9 cellular contexts compared by ENCODE assay signal in genomic region chr9:136784249-136784996, GRCh38. TPM values are rescaled to one million over a fixed set of nuclear protein-coding genes. Genes with fewer than 3 reads are reported as not detected.
DNase-seq lines count a peak whose midpoint lies in the region; ATAC-seq and TF ChIP-seq lines count a peak whose summit lies in the region.
"Had no signal": no experiment of that assay in that cellular context is flagged by ENCODE, and none has a peak within 500 bp of the region (broad histone marks: within the 10 kb centered on the region; RNA-seq: fewer than 3 reads in every experiment).

No MANE protein-coding gene starts in this region.

- intact Hi-C loops in left ventricle myocardium superior (cut with micrococcal nuclease): no loop called here

- no peak for ATAC-seq in left ventricle myocardium superior
- no peak for ATAC-seq in upper lobe of left lung (ENCODE audit: low FRiP score in 2 of 2)
- ATAC-seq in HG03175 (IDR thresholded peaks at IDR 0.05; ENCODE audit: unreplicated experiment): no peak

- H3K27ac ChIP-seq in cardiac muscle cell: peak overlapping the region; percentile 90
- H3K27ac ChIP-seq in OCI-LY3 (ENCODE audit: low read length): no peak overlapping the region
- H3K27ac ChIP-seq in upper lobe of left lung: no peak overlapping the region

- 44 to 50% methylated on average over 9 of the region's 9 CpGs for WGBS in upper lobe of left lung, 2 donors

- H3K36me3 ChIP-seq in cardiac muscle cell (no peaks in the 10 kb centered on the region), OCI-LY3 (replicated peaks; ENCODE audit: low read depth, low read length) (no peaks in the 10 kb centered on the region), upper lobe of left lung (no peaks in the 10 kb centered on the region)

- no peak overlapping the region for H3K4me2 ChIP-seq in OCI-LY3 (ENCODE audit: low read length)

- H2AFZ ChIP-seq in OCI-LY3 (ENCODE audit: low read depth, low read length): no peak overlapping the region

- no peaks in the 10 kb centered on the region for H3K9me3 ChIP-seq in cardiac muscle cell (ENCODE audit: low read depth)
- H3K9me3 ChIP-seq in OCI-LY3 (ENCODE audit: insufficient read depth, low read length): no peaks in the 10 kb centered on the region
- H3K9me3 ChIP-seq in upper lobe of left lung: no peaks in the 10 kb centered on the region

- H3K4me1 ChIP-seq in cardiac muscle cell (ENCODE audit: low read depth): peaks cover 42% of the 10 kb centered on the region
- H3K4me1 ChIP-seq in OCI-LY3 (ENCODE audit: low read length): peaks cover 35% of the 10 kb centered on the region
- H3K4me1 ChIP-seq in upper lobe of left lung: peaks cover 0 to 8% (median 4%) of the 10 kb centered on the region in 4 donors

- H3K27me3 ChIP-seq in cardiac muscle cell (no peaks in the 10 kb centered on the region), OCI-LY3 (ENCODE audit: low read depth, low read length) (peaks cover 24% of the 10 kb centered on the region), upper lobe of left lung (no peaks in the 10 kb centered on the region)

- H3K9ac ChIP-seq in OCI-LY3 (ENCODE audit: low read length): no peak overlapping the region

- no peak for TF ChIP-seq EP300 in upper lobe of left lung (IDR thresholded peaks at IDR 0.05)

- TF ChIP-seq POLR2A in upper lobe of left lung (IDR thresholded peaks at IDR 0.05): no peak

- H3K4me3 ChIP-seq in cardiac muscle cell: no peak overlapping the region
- no peak overlapping the region for H3K4me3 ChIP-seq in OCI-LY3 (ENCODE audit: low read length)
- no peak overlapping the region for H3K4me3 ChIP-seq in fibroblast of mammary gland (ENCODE audit: control insufficient read depth, low read depth, low read length)
- H3K4me3 ChIP-seq in upper lobe of left lung: no peak overlapping the region

- TF ChIP-seq CTCF in cardiac muscle cell (IDR thresholded peaks at IDR 0.05; ENCODE audit: low read depth, low read length) (peak; percentile 19), OCI-LY3 (IDR thresholded peaks at IDR 0.05; ENCODE audit: low read depth, low read length) (peak; percentile 54), fibroblast of mammary gland (conservative IDR thresholded peaks at IDR 0.05; ENCODE audit: control insufficient read depth, insufficient read depth, low read depth, low read length) (peak; percentile 31), upper lobe of left lung (IDR thresholded peaks at IDR 0.05) (peak in 5 of 6 experiments; percentile 40 to 55 (median 50))

- no peaks in the 10 kb centered on the region for H3K79me2 ChIP-seq in OCI-LY3 (ENCODE audit: low read length)

- no peaks in the 10 kb centered on the region for H4K20me1 ChIP-seq in OCI-LY3 (ENCODE audit: insufficient read depth, low read length)

- DNase-seq in cardiac muscle cell (ENCODE audit: low read depth in 1 of 2, low spot score in 1 of 2) (peak; percentile 46 to 53), left ventricle myocardium superior (no peak), fibroblast of mammary gland (ENCODE audit: low read depth) (peak; percentile 37), upper lobe of left lung (no peak), activated T-cell treated with anti-CD3 and anti-CD28 coated beads for 4 hours (no peak)
- DNase-seq in activated CD8-positive, alpha-beta memory T cell treated with anti-CD3 and anti-CD28 coated beads for 24 hours: no peak

RNA-seq across cellular contexts. Expression of gene TMEM141, which starts 6.7 kb away (rescaled TPM):
- total RNA-seq in cardiac muscle cell: 200 and 306 TPM in 2 replicates
- polyA plus RNA-seq in cardiac muscle cell: 169 and 238 TPM in 2 replicates
- total RNA-seq in left ventricle myocardium superior: 74.2 TPM
- total RNA-seq in upper lobe of left lung: 100 to 1,000 TPM in 2 of 6 donors, 10 to 100 TPM in 4; 55.5 to 134 (median 80.5) TPM

RNA-seq across cellular contexts. Expression of gene CCDC183, which starts 11.7 kb away (rescaled TPM):
- total RNA-seq in cardiac muscle cell (32.4 and 49.3 TPM in 2 replicates), left ventricle myocardium superior (2.2 TPM), upper lobe of left lung (100 to 1,000 TPM in 1 of 6 donors, 10 to 100 TPM in 1, 1 to 10 TPM in 4; 1.9 to 130 (median 6.6) TPM)
- polyA plus RNA-seq in cardiac muscle cell: 40.1 and 43.1 TPM in 2 replicates

RNA-seq across cellular contexts. Expression of gene LCN15, which starts 20.1 kb away (rescaled TPM):
- total RNA-seq in cardiac muscle cell (0.32 and 0.77 TPM in 2 replicates), left ventricle myocardium superior (0.59 TPM), upper lobe of left lung (under 1 TPM in 1 of 6 donors, not detected in 5; 0.23 TPM)
- polyA plus RNA-seq in cardiac muscle cell: 0.17 TPM in 1 of 2 replicates, not detected in the other
- total RNA-seq: skeletal muscle tissue had no signal

RNA-seq across cellular contexts. Expression of gene RABL6, which starts 23.3 kb away (rescaled TPM):
- total RNA-seq in cardiac muscle cell (131 and 153 TPM in 2 replicates), left ventricle myocardium superior (73.0 TPM), upper lobe of left lung (100 to 1,000 TPM in 2 of 6 donors, 10 to 100 TPM in 4; 47.2 to 128 (median 78.9) TPM)
- polyA plus RNA-seq in cardiac muscle cell: 101 and 115 TPM in 2 replicates

RNA-seq across cellular contexts. Expression of gene LCN8, which starts 26.4 kb away (rescaled TPM):
- total RNA-seq in cardiac muscle cell (not detected in 2 replicates), left ventricle myocardium superior (not detected), upper lobe of left lung (not detected)
- polyA plus RNA-seq in cardiac muscle cell: 0.81 TPM in 1 of 2 replicates, not detected in the other
- total RNA-seq: skeletal muscle tissue had no signal

Comparison
In these comparisons a context has a peak if more than half of its experiments do, and no peak if none do; other contexts are left out.
1. DNase-seq: peak in cardiac muscle cell (2 of 2) and fibroblast of mammary gland (single experiment); none in left ventricle myocardium superior (single experiment), upper lobe of left lung (0 of 2), activated CD8-positive, alpha-beta memory T cell treated with anti-CD3 and anti-CD28 coated beads for 24 hours (single experiment) and activated T-cell treated with anti-CD3 and anti-CD28 coated beads for 4 hours (single experiment).
2. Peak in every context shown above with its lines, with median percentiles within 50 percentile points of each other: CTCF ChIP-seq.